Comparison of ENCODE assay signal across 7 cellular contexts in genomic region chr19:381901-382300, GRCh38.
DNase-seq lines count a peak whose midpoint lies in the region; ATAC-seq lines count a peak whose summit lies in the region.
"Not testable (repeated sequence)": the region's sequence is repeated elsewhere in the genome, so short reads cannot be mapped to it uniquely, and the experiment has no call there.

No MANE protein-coding gene starts in this region.

- H3K4me1 Mint-ChIP-seq in T-helper 2 cell treated with Interferon-gamma antibody and Interleukin-4, amounts not matched to agents 5 μg/mL and 100 μg/mL, for 36 hours (ENCODE audit: low read depth) = peaks cover 24% of the 10 kb centered on the region
- H3K4me1 Mint-ChIP-seq in memory B cell = peaks cover 13% of the 10 kb centered on the region
- H3K4me1 Mint-ChIP-seq in stimulated activated naive B cell treated with anti-CD40 and anti-IgM and Interleukin-4, amounts not matched to agents 10 μg/mL and 1 μg/mL and 100 μg/mL, for 72 hours = peaks cover 15 to 32% of the 10 kb centered on the region in 2 donors

- H3K27me3 Mint-ChIP-seq in T-helper 2 cell treated with Interferon-gamma antibody and Interleukin-4, amounts not matched to agents 5 μg/mL and 100 μg/mL, for 36 hours (ENCODE audit: low read depth) = peaks cover 15% of the 10 kb centered on the region
- not testable (repeated sequence) for H3K27me3 Mint-ChIP-seq in memory B cell
- peaks cover 30 to 37% of the 10 kb centered on the region in 2 donors for H3K27me3 Mint-ChIP-seq in stimulated activated naive B cell treated with anti-CD40 and anti-IgM and Interleukin-4, amounts not matched to agents 10 μg/mL and 1 μg/mL and 100 μg/mL, for 72 hours

- not testable (repeated sequence) for ATAC-seq in memory B cell (ENCODE audit: low read depth); stimulated activated naive B cell treated with anti-CD40 and anti-IgM and Interleukin-4, amounts not matched to agents 10 μg/mL and 1 μg/mL and 100 μg/mL, for 72 hours (replicated peaks)

- not testable (repeated sequence) for H3K9me3 Mint-ChIP-seq in T-helper 2 cell treated with Interferon-gamma antibody and Interleukin-4, amounts not matched to agents 5 μg/mL and 100 μg/mL, for 36 hours
- peaks cover 10% of the 10 kb centered on the region for H3K9me3 Mint-ChIP-seq in memory B cell
- H3K9me3 Mint-ChIP-seq in stimulated activated naive B cell treated with anti-CD40 and anti-IgM and Interleukin-4, amounts not matched to agents 10 μg/mL and 1 μg/mL and 100 μg/mL, for 72 hours = peaks cover 10 to 12% of the 10 kb centered on the region in 2 donors

- peak overlapping the region; percentile 34 for H3K4me3 Mint-ChIP-seq in T-helper 2 cell treated with Interferon-gamma antibody and Interleukin-4, amounts not matched to agents 5 μg/mL and 100 μg/mL, for 36 hours
- H3K4me3 Mint-ChIP-seq in memory B cell; stimulated activated naive B cell treated with anti-CD40 and anti-IgM and Interleukin-4, amounts not matched to agents 10 μg/mL and 1 μg/mL and 100 μg/mL, for 72 hours: not testable (repeated sequence)

- peak; percentile 49 for DNase-seq in DMS 273 treated with DMSO at 0.1 percent for 48 hours (lab: John Stamatoyannopoulos, UW)
- DNase-seq in NCI-H1694 (lab: John Stamatoyannopoulos, UW) = peak; percentile 5
- peak; percentile 32 for DNase-seq in T-helper 2 cell treated with Interferon-gamma antibody and Interleukin-4, amounts not matched to agents 5 μg/mL and 100 μg/mL, for 36 hours (ENCODE audit: low spot score)
- peak; percentile 8 for DNase-seq in activated T-cell treated with anti-CD3 and anti-CD28 coated beads for 48 hours (ENCODE audit: low read depth)
- DNase-seq in activated naive CD4-positive, alpha-beta T cell treated with Interleukin-2 at 50 U/mL for 16 hours = peak; percentile 17
- DNase-seq in memory B cell (ENCODE audit: low spot score in 2 of 2); stimulated activated naive B cell treated with anti-CD40 and anti-IgM and Interleukin-4, amounts not matched to agents 10 μg/mL and 1 μg/mL and 100 μg/mL, for 72 hours: not testable (repeated sequence)

- H3K36me3 Mint-ChIP-seq in T-helper 2 cell treated with Interferon-gamma antibody and Interleukin-4, amounts not matched to agents 5 μg/mL and 100 μg/mL, for 36 hours (ENCODE audit: low read depth); memory B cell; stimulated activated naive B cell treated with anti-CD40 and anti-IgM and Interleukin-4, amounts not matched to agents 10 μg/mL and 1 μg/mL and 100 μg/mL, for 72 hours: not testable (repeated sequence)

- peak overlapping the region; percentile 85 for H3K27ac Mint-ChIP-seq in T-helper 2 cell treated with Interferon-gamma antibody and Interleukin-4, amounts not matched to agents 5 μg/mL and 100 μg/mL, for 36 hours
- H3K27ac Mint-ChIP-seq in memory B cell = peak overlapping the region; percentile 72
- peak overlapping the region; percentile 56 for H3K27ac Mint-ChIP-seq in stimulated activated naive B cell treated with anti-CD40 and anti-IgM and Interleukin-4, amounts not matched to agents 10 μg/mL and 1 μg/mL and 100 μg/mL, for 72 hours
